2 cellular contexts compared by ENCODE assay signal in genomic region chr5:178536541-178537466, GRCh38.
TF ChIP-seq lines count a peak whose summit lies in the region.

No MANE protein-coding gene starts in this region.

TF ChIP-seq in H1, 55 proteins besides CTCF, POLR2A, EP300 and RAD21:
- no peak for TF ChIP-seq BACH1 (IDR thresholded peaks at IDR 0.05; ENCODE audit: low read length)
- no peak for TF ChIP-seq EGR1 (IDR thresholded peaks at IDR 0.05; ENCODE audit: borderline replicate concordance, low read depth, low read length)
- no peak for TF ChIP-seq CREB1 (IDR thresholded peaks at IDR 0.05)
- TF ChIP-seq ASH2L (IDR thresholded peaks at IDR 0.05; ENCODE audit: low read length) = no peak
- no peak for TF ChIP-seq CHD7 (IDR thresholded peaks at IDR 0.05; ENCODE audit: insufficient replicate concordance, low read length)
- TF ChIP-seq TCF12 (IDR thresholded peaks at IDR 0.05; ENCODE audit: low read depth, low read length) = no peak
- no peak for TF ChIP-seq RXRA (IDR thresholded peaks at IDR 0.05; ENCODE audit: insufficient read depth, low read depth, low read length)
- no peak for TF ChIP-seq MAFK (IDR thresholded peaks at IDR 0.05; ENCODE audit: low read depth, low read length)
- TF ChIP-seq BRCA1 (IDR thresholded peaks at IDR 0.05; ENCODE audit: low read depth, low read length) = no peak
- TF ChIP-seq POLR2AphosphoS5 (IDR thresholded peaks at IDR 0.05; ENCODE audit: low read depth, low read length) = no peak
- no peak for TF ChIP-seq KDM4A (IDR thresholded peaks at IDR 0.05; ENCODE audit: low read depth, low read length, severe bottlenecking)
- no peak for TF ChIP-seq JUN (IDR thresholded peaks at IDR 0.05; ENCODE audit: low read depth, low read length)
- no peak for TF ChIP-seq YY1 (IDR thresholded peaks at IDR 0.05; ENCODE audit: low read depth, low read length)
- TF ChIP-seq TBP (IDR thresholded peaks at IDR 0.05; ENCODE audit: low read depth, low read length) = no peak
- TF ChIP-seq BCL11A (IDR thresholded peaks at IDR 0.05; ENCODE audit: low read depth in 2 of 2, low read length in 2 of 2) = no peak
- no peak for TF ChIP-seq POU5F1 (IDR thresholded peaks at IDR 0.05; ENCODE audit: low read depth, low read length)
- no peak for TF ChIP-seq ATF3 (IDR thresholded peaks at IDR 0.05; ENCODE audit: insufficient read depth, low read depth, low read length)
- TF ChIP-seq SAP30 (IDR thresholded peaks at IDR 0.05; ENCODE audit: insufficient read depth, insufficient replicate concordance, low read length) = no peak
- no peak for TF ChIP-seq TAF7 (optimal IDR thresholded peaks at IDR 0.05; ENCODE audit: borderline replicate concordance, low read depth, low read length)
- no peak for TF ChIP-seq NANOG (IDR thresholded peaks at IDR 0.05; ENCODE audit: insufficient read depth, low read depth, low read length, poor library complexity, severe bottlenecking)

TF ChIP-seq in GM23338, 12 proteins besides CTCF, POLR2A, EP300 and RAD21:
- TF ChIP-seq JUNB (IDR thresholded peaks at IDR 0.05; ENCODE audit: unreplicated experiment) (no peak), CREB1 (CRISPR knock-in tag; IDR thresholded peaks at IDR 0.05; ENCODE audit: low read depth) (no peak), NANOG (IDR thresholded peaks at IDR 0.05; ENCODE audit: borderline replicate concordance) (no peak), ZNF331 (CRISPR knock-in tag; IDR thresholded peaks at IDR 0.05; ENCODE audit: low read depth) (no peak), ZNF114 (CRISPR knock-in tag; IDR thresholded peaks at IDR 0.05) (no peak), STAT1 (IDR thresholded peaks at IDR 0.05; ENCODE audit: unreplicated experiment) (no peak)
- TF ChIP-seq, protein P1, sequence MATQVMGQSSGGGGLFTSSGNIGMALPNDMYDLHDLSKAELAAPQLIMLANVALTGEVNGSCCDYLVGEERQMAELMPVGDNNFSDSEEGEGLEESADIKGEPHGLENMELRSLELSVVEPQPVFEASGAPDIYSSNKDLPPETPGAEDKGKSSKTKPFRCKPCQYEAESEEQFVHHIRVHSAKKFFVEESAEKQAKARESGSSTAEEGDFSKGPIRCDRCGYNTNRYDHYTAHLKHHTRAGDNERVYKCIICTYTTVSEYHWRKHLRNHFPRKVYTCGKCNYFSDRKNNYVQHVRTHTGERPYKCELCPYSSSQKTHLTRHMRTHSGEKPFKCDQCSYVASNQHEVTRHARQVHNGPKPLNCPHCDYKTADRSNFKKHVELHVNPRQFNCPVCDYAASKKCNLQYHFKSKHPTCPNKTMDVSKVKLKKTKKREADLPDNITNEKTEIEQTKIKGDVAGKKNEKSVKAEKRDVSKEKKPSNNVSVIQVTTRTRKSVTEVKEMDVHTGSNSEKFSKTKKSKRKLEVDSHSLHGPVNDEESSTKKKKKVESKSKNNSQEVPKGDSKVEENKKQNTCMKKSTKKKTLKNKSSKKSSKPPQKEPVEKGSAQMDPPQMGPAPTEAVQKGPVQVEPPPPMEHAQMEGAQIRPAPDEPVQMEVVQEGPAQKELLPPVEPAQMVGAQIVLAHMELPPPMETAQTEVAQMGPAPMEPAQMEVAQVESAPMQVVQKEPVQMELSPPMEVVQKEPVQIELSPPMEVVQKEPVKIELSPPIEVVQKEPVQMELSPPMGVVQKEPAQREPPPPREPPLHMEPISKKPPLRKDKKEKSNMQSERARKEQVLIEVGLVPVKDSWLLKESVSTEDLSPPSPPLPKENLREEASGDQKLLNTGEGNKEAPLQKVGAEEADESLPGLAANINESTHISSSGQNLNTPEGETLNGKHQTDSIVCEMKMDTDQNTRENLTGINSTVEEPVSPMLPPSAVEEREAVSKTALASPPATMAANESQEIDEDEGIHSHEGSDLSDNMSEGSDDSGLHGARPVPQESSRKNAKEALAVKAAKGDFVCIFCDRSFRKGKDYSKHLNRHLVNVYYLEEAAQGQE (IDR thresholded peaks at IDR 0.05; ENCODE audit: unreplicated experiment) = no peak
- TF ChIP-seq, protein P2, sequence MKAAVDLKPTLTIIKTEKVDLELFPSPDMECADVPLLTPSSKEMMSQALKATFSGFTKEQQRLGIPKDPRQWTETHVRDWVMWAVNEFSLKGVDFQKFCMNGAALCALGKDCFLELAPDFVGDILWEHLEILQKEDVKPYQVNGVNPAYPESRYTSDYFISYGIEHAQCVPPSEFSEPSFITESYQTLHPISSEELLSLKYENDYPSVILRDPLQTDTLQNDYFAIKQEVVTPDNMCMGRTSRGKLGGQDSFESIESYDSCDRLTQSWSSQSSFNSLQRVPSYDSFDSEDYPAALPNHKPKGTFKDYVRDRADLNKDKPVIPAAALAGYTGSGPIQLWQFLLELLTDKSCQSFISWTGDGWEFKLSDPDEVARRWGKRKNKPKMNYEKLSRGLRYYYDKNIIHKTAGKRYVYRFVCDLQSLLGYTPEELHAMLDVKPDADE (IDR thresholded peaks at IDR 0.05) = no peak
